Comparison of ENCODE assay signal across 9 cellular contexts in genomic region chr13:40315416-40316064, GRCh38.
DNase-seq lines count a peak whose midpoint lies in the region; TF ChIP-seq lines count a peak whose summit lies in the region.
"Had no signal": no experiment of that assay in that cellular context is flagged by ENCODE, and none has a peak within 500 bp of the region (broad histone marks: within the 10 kb centered on the region; RNA-seq: fewer than 3 reads in every experiment).

No MANE protein-coding gene starts in this region.

- no peak for TF ChIP-seq POLR2A in spleen (IDR thresholded peaks at IDR 0.05)

- no peaks in the 10 kb centered on the region for H3K36me3 ChIP-seq in spleen
- no peaks in the 10 kb centered on the region for H3K36me3 ChIP-seq in tibial artery

- 65 to 78% (median 69%) methylated on average over 9 to 10 of the region's 10 CpGs for WGBS in spleen, 5 donors

- DNase-seq in Daoy (ENCODE audit: low read depth) (peak; percentile 61), dermis blood vessel endothelial cell (peak; percentile 71), spleen (peak; percentile 82), globus pallidus (ENCODE audit: low spot score) (no peak), tibial artery (no peak), NCI-H1694 treated with DMSO at 0.1 percent for 48 hours (lab: John Stamatoyannopoulos, UW) (no peak), COLO668 (lab: John Stamatoyannopoulos, UW; ENCODE audit: unreplicated experiment) (no peak)
- peak; percentile 52 to 61 for DNase-seq in activated CD4-positive, alpha-beta T cell treated with anti-CD3 and anti-CD28 coated beads, Interleukin-2, amount 50 U/mL, for 48 hours
- DNase-seq: NCI-H2227 treated with DMSO at 0.1 percent for 48 hours had no signal

- H3K27me3 ChIP-seq in spleen (replicated peaks in 1 of 7) (no peaks in the 10 kb centered on the region), tibial artery (no peaks in the 10 kb centered on the region)

- H3K4me3 ChIP-seq in spleen (no peak overlapping the region), tibial artery (no peak overlapping the region)

- peak overlapping the region in 5 of 8 donors; percentile 20 to 62 (median 40) for H3K27ac ChIP-seq in spleen
- H3K27ac ChIP-seq in tibial artery, result no peak overlapping the region

- H3K4me1 ChIP-seq in spleen (peaks cover 2 to 34% (median 23%) of the 10 kb centered on the region in 6 donors), tibial artery (no peaks in the 10 kb centered on the region)

- TF ChIP-seq CTCF in spleen (IDR thresholded peaks at IDR 0.05 in 8 of 11, conservative IDR thresholded peaks at IDR 0.05 in 3 of 11) (no peak), tibial artery (IDR thresholded peaks at IDR 0.05) (no peak)

- H3K9me3 ChIP-seq in spleen (no peaks in the 10 kb centered on the region), tibial artery (no peaks in the 10 kb centered on the region)

- intact Hi-C loops in spleen (cut with DNase I; ENCODE audit: low total_unique reads) (no loop called here), tibial artery (cut with DNase I; ENCODE audit: low total_unique reads) (no loop called here)

Comparison
In these comparisons a context has a peak if more than half of its experiments do, and no peak if none do; other contexts are left out.
1. DNase-seq: peak in Daoy (single experiment), activated CD4-positive, alpha-beta T cell treated with anti-CD3 and anti-CD28 coated beads, Interleukin-2, amount 50 U/mL, for 48 hours (2 of 2), dermis blood vessel endothelial cell (single experiment) and spleen (single experiment); none in globus pallidus (single experiment), tibial artery (0 of 2), NCI-H1694 treated with DMSO at 0.1 percent for 48 hours (single experiment) and COLO668 (single experiment).
2. H3K27ac ChIP-seq: peak in spleen (5 of 8); none in tibial artery (0 of 2).